13 cellular contexts compared by ENCODE assay signal in the genomic region with DNA sequence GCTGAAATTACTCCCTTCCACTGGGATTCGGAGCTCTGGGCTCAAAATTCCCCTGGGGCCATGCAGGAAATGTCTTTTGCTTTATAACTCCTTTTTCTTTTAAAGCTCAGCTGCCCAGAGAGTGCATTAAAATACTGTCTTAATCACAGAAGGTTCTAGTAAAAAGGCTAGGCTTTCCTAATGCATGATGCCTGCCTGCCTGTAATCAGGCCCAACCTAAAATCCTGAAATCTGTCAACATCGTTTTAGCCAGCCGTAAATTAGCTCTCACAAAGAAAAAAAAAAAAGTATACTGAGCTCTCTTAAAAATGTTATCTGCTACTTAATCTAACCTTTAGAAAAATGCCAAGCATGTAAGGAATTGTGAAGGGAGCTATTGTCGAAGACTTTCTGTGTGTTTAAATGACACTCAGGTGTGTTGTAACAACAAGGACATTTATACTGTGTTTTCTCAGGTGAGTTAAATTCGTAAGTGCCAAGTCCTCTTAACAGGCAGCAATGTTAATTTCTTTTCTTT. TPM values are rescaled to one million over a fixed set of nuclear protein-coding genes. Genes with fewer than 3 reads are reported as not detected.
DNase-seq lines count a peak whose midpoint lies in the region; TF ChIP-seq lines count a peak whose summit lies in the region.
"Had no signal": no experiment of that assay in that cellular context is flagged by ENCODE, and none has a peak within 500 bp of the region (broad histone marks: within the 10 kb centered on the region; RNA-seq: fewer than 3 reads in every experiment).

No MANE protein-coding gene starts in this region.

- peaks cover 44% of the 10 kb centered on the region for H3K4me1 ChIP-seq in SJSA1 (replicated peaks)
- peaks cover 0 to 67% (median 51%) of the 10 kb centered on the region in 4 donors for H3K4me1 ChIP-seq in sigmoid colon

- peaks cover 4% of the 10 kb centered on the region for H3K9me3 Mint-ChIP-seq in glutamatergic neuron (ENCODE audit: unreplicated experiment)
- H3K9me3 Mint-ChIP-seq: activated T-helper 17 cell treated with anti-CD3 and anti-CD28 coated beads, Interleukin-2, amount 50 U/mL, for 72 hours; effector memory CD8-positive, alpha-beta T cell had no signal

- TF ChIP-seq CTCF in glutamatergic neuron (IDR thresholded peaks at IDR 0.05; ENCODE audit: partially characterized antibody, unreplicated experiment) (no peak), sigmoid colon (IDR thresholded peaks at IDR 0.05) (no peak)

- TF ChIP-seq EP300 in sigmoid colon (IDR thresholded peaks at IDR 0.05) = no peak

- H3K4me1 Mint-ChIP-seq in glutamatergic neuron (ENCODE audit: low read depth, unreplicated experiment) = peaks cover 47% of the 10 kb centered on the region
- H3K4me1 Mint-ChIP-seq: activated T-helper 17 cell treated with anti-CD3 and anti-CD28 coated beads, Interleukin-2, amount 50 U/mL, for 72 hours had no signal

- 0 out of 2 replicates have a peak overlapping the region, but pooled peaks have one; percentile 2 for H3K4me3 ChIP-seq in SJSA1
- H3K4me3 ChIP-seq in sigmoid colon = peak overlapping the region in 2 of 4 donors; percentile 6 to 7

- DNase-seq in DMS114 treated with DMSO at 0.1 percent for 48 hours (lab: John Stamatoyannopoulos, UW; ENCODE audit: unreplicated experiment) (peak; percentile 82), SJSA1 (ENCODE audit: low read depth in 1 of 2, low spot score in 2 of 2) (peak in 1 of 2 experiments; percentile 49), glutamatergic neuron (no peak), sigmoid colon (no peak), OCI-M2 (lab: John Stamatoyannopoulos, UW; ENCODE audit: unreplicated experiment) (no peak), NCI-H345 (lab: John Stamatoyannopoulos, UW) (no peak), NCI-H1694 treated with DMSO at 0.1 percent for 48 hours (lab: John Stamatoyannopoulos, UW) (no peak)
- DNase-seq in activated CD4-positive, alpha-beta T cell treated with anti-CD3 and anti-CD28 coated beads, Interleukin-2, amount 50 U/mL, for 1 hour = no peak
- DNase-seq: DMS153; effector memory CD8-positive, alpha-beta T cell; MV-4-11; NK-92 treated with Interleukin-12 subunit alpha and Interleukin-12 subunit beta, amount 100 ng/mL, for 24 hours had no signal

- H3K36me3 ChIP-seq in SJSA1 (no peaks in the 10 kb centered on the region), sigmoid colon (no peaks in the 10 kb centered on the region)

- intact Hi-C loops in sigmoid colon (cut with DNase I) = no loop called here

- peak overlapping the region; percentile 58 for H3K4me3 Mint-ChIP-seq in glutamatergic neuron (ENCODE audit: unreplicated experiment)
- H3K4me3 Mint-ChIP-seq: activated T-helper 17 cell treated with anti-CD3 and anti-CD28 coated beads, Interleukin-2, amount 50 U/mL, for 72 hours; effector memory CD8-positive, alpha-beta T cell had no signal

- no peak overlapping the region for H3K27ac Mint-ChIP-seq in glutamatergic neuron (ENCODE audit: unreplicated experiment)
- H3K27ac Mint-ChIP-seq: activated T-helper 17 cell treated with anti-CD3 and anti-CD28 coated beads, Interleukin-2, amount 50 U/mL, for 72 hours; effector memory CD8-positive, alpha-beta T cell had no signal

- TF ChIP-seq POLR2A in sigmoid colon (IDR thresholded peaks at IDR 0.05) = no peak

- H3K36me3 Mint-ChIP-seq in glutamatergic neuron (ENCODE audit: unreplicated experiment) = no peaks in the 10 kb centered on the region

- H3K9me3 ChIP-seq in SJSA1 (replicated peaks) = no peaks in the 10 kb centered on the region
- no peaks in the 10 kb centered on the region for H3K9me3 ChIP-seq in sigmoid colon

- peaks cover 2% of the 10 kb centered on the region for H3K27me3 Mint-ChIP-seq in glutamatergic neuron (ENCODE audit: unreplicated experiment)
- H3K27me3 Mint-ChIP-seq: activated T-helper 17 cell treated with anti-CD3 and anti-CD28 coated beads, Interleukin-2, amount 50 U/mL, for 72 hours had no signal

- H3K27ac ChIP-seq in SJSA1 (peak overlapping the region; percentile 57), sigmoid colon (peak overlapping the region; percentile 70 to 79 (median 76))

- 57 to 70% methylated on average over 5 of the region's 5 CpGs for WGBS in sigmoid colon, 2 donors

- H3K27me3 ChIP-seq in SJSA1 (replicated peaks) = no peaks in the 10 kb centered on the region
- H3K27me3 ChIP-seq in sigmoid colon = no peaks in the 10 kb centered on the region

RNA-seq across cellular contexts. Expression of gene RARB, which starts 26.4 kb away (rescaled TPM):
- total RNA-seq in SJSA1 (2014; rRNA removed; shearing (Covaris generic)) = 11.7 and 17.9 TPM in 2 replicates
- total RNA-seq in glutamatergic neuron (ENCODE audit: unreplicated experiment) = 1.2 TPM
- 10 to 100 TPM in 3 of 4 donors, 1 to 10 TPM in 1; 8.3 to 18.5 (median 11.9) TPM for total RNA-seq in sigmoid colon
- 1 to 10 TPM; 1.2 to 2.4 (median 2.1) TPM for polyA plus RNA-seq in sigmoid colon
- total RNA-seq: activated T-helper 17 cell treated with anti-CD3 and anti-CD28 coated beads, Interleukin-2, amount 50 U/mL, for 72 hours had no signal
